Comparison of ENCODE assay signal across 13 cellular contexts in the genomic region with DNA sequence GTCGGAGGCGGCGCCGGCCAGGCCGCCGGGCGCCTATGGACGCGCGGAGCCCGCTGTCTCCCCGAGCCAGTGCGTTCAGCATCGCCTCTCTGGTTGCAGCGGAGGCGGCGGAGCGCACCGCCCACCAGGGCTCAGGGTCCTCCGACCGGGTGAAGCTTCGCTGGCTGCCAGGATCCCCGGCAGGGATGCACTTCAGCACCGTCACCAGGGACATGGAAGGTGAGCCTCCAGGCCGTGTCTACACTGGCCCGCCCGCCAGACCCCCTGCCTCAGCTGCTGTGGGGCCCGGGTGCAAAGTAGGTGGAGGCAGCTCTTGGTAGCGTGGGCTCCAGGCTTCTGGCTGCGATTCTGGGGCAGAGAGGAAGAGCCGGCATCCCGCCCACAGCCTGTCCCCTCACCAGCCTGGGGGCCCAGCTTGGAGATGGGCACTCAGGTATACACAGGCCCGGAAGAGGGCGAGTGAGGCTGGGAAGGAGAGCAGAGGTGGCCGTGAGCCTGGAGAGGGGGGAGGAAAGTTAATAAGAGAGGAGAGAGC. TPM values are rescaled to one million over a fixed set of nuclear protein-coding genes. Genes with fewer than 3 reads are reported as not detected.
A peak's percentile ranks its signal among the peaks of the same experiment; 100 is the strongest.
DNase-seq lines count a peak whose midpoint lies in the region; ATAC-seq, FAIRE-seq and TF ChIP-seq lines count a peak whose summit lies in the region.
"Had no signal": no experiment of that assay in that cellular context is flagged by ENCODE, and none has a peak within 500 bp of the region (broad histone marks: within the 10 kb centered on the region; RNA-seq: fewer than 3 reads in every experiment).

No MANE protein-coding gene starts in this region.

- no peak overlapping the region for H3K27ac ChIP-seq in right cardiac atrium (ENCODE audit: low read length)
- no peak overlapping the region for H3K27ac ChIP-seq in keratinocyte (ENCODE audit: control insufficient read depth, insufficient read depth, low read length)
- no peak overlapping the region for H3K27ac ChIP-seq in upper lobe of left lung
- H3K27ac ChIP-seq: brain microvascular endothelial cell had no signal

- no peak for TF ChIP-seq POLR2A in upper lobe of left lung (IDR thresholded peaks at IDR 0.05)

- H4K20me1 ChIP-seq in keratinocyte (ENCODE audit: control insufficient read depth, extremely low read depth, insufficient read depth, low read length): no peaks in the 10 kb centered on the region

- no peaks in the 10 kb centered on the region for H3K36me3 ChIP-seq in keratinocyte (ENCODE audit: control insufficient read depth in 2 of 2, extremely low read depth in 1 of 2, insufficient read depth in 2 of 2, low read length in 2 of 2)
- H3K36me3 ChIP-seq in upper lobe of left lung: no peaks in the 10 kb centered on the region
- H3K36me3 ChIP-seq: brain microvascular endothelial cell had no signal

- no peaks in the 10 kb centered on the region for H3K9me3 Mint-ChIP-seq in activated CD8-positive, alpha-beta T cell treated with anti-CD3 and anti-CD28 coated beads, Interleukin-2, amount 10 ng/mL, durations not matched to agents 7 days and 5 days (ENCODE audit: insufficient read depth)

- 3% methylated on average over 35 of the region's 35 CpGs for WGBS in right cardiac atrium
- WGBS in upper lobe of left lung, 2 donors: 7 to 10% methylated on average over 6 to 32 of the region's 35 CpGs

- peak overlapping the region; percentile 10 for H3K4me2 ChIP-seq in keratinocyte (ENCODE audit: control insufficient read depth, extremely low read depth, insufficient read depth, low read depth, low read length)

- intact Hi-C loops in right cardiac atrium (cut with DNase I) (no loop called here), Right ventricle myocardium superior (cut with DNase I) (no loop called here)

- H3K27me3 Mint-ChIP-seq in activated CD8-positive, alpha-beta T cell treated with anti-CD3 and anti-CD28 coated beads, Interleukin-2, amount 10 ng/mL, durations not matched to agents 7 days and 5 days (ENCODE audit: low read depth): peaks cover 74% of the 10 kb centered on the region

- no peak overlapping the region for H2AFZ ChIP-seq in keratinocyte (ENCODE audit: control insufficient read depth, low read length)

- POLR2A ChIA-PET in activated CD8-positive, alpha-beta T cell treated with anti-CD3 and anti-CD28 coated beads, Interleukin-2, amount 10 ng/mL, durations not matched to agents 7 days and 5 days (lab: Charles Lee): no interaction called here

- no peaks in the 10 kb centered on the region for H3K79me2 ChIP-seq in keratinocyte (ENCODE audit: control insufficient read depth, insufficient read depth, low read length)

- DNase-seq in right cardiac atrium (peak in 2 of 3 donors; percentile 45 to 56), Right ventricle myocardium superior (no peak), keratinocyte (ENCODE audit: low read depth, low spot score) (no peak), upper lobe of left lung (peak in 1 of 2 donors; percentile 83), NCI-H2029 (lab: John Stamatoyannopoulos, UW) (no peak)
- no peak for DNase-seq in activated CD8-positive, alpha-beta T cell treated with anti-CD3 and anti-CD28 coated beads, Interleukin-2, amount 10 ng/mL, durations not matched to agents 7 days and 5 days
- no peak for DNase-seq in effector CD8-positive, alpha-beta T cell (lab: John Stamatoyannopoulos, UW)
- DNase-seq: brain microvascular endothelial cell, DMS 273 treated with DMSO at 0.1 percent for 48 hours, mucosa of descending colon, NCI-H1092 treated with DMSO at 0.1 percent for 48 hours had no signal

- H3K9me3 ChIP-seq in right cardiac atrium (ENCODE audit: control insufficient read depth, low read length) (no peaks in the 10 kb centered on the region), keratinocyte (ENCODE audit: control insufficient read depth, low read depth, low read length) (no peaks in the 10 kb centered on the region), upper lobe of left lung (no peaks in the 10 kb centered on the region)
- H3K9me3 ChIP-seq: mucosa of descending colon had no signal

- FAIRE-seq in keratinocyte (lab: Jason Lieb, UNC): no peak
- FAIRE-seq: GM18507 had no signal

- H3K9ac ChIP-seq in keratinocyte (ENCODE audit: control insufficient read depth, extremely low read depth, insufficient read depth, low read length): no peak overlapping the region

- no peak for TF ChIP-seq EP300 in upper lobe of left lung (IDR thresholded peaks at IDR 0.05)

- ATAC-seq in right cardiac atrium (no peak), Right ventricle myocardium superior (ENCODE audit: poor library complexity) (no peak), upper lobe of left lung (ENCODE audit: low FRiP score in 2 of 2) (no peak), GM18867 (IDR thresholded peaks at IDR 0.05; ENCODE audit: unreplicated experiment) (no peak)
- ATAC-seq in activated CD8-positive, alpha-beta T cell treated with anti-CD3 and anti-CD28 coated beads, Interleukin-2, amount 10 ng/mL, durations not matched to agents 7 days and 5 days: no peak
- ATAC-seq: mucosa of descending colon had no signal

- H3K4me1 ChIP-seq in right cardiac atrium (ENCODE audit: control insufficient read depth, insufficient read depth, low read length) (peaks cover 4% of the 10 kb centered on the region), keratinocyte (ENCODE audit: control insufficient read depth, extremely low read depth, insufficient read depth, low read length) (peaks cover 6% of the 10 kb centered on the region), upper lobe of left lung (peaks cover 26 to 61% (median 42%) of the 10 kb centered on the region in 4 donors)

- dilution Hi-C loops in keratinocyte (cut with MboI; ENCODE audit: extremely low pct_ligation_motif_present, low sequenced_read_pairs): no loop called here

- H3K4me3 ChIP-seq in right cardiac atrium (ENCODE audit: low read length) (no peak overlapping the region), keratinocyte (ENCODE audit: control insufficient read depth in 2 of 3, extremely low read depth in 1 of 3, insufficient read depth in 2 of 3, low read depth in 1 of 3, low read length in 3 of 3) (no peak overlapping the region), upper lobe of left lung (peak overlapping the region in 3 of 4 donors; percentile 6 to 15 (median 10))
- H3K4me3 ChIP-seq: mucosa of descending colon had no signal

- CTCF ChIA-PET in activated CD8-positive, alpha-beta T cell treated with anti-CD3 and anti-CD28 coated beads, Interleukin-2, amount 10 ng/mL, durations not matched to agents 7 days and 5 days (lab: Charles Lee): no interaction called here

- H3K4me3 Mint-ChIP-seq in activated CD8-positive, alpha-beta T cell treated with anti-CD3 and anti-CD28 coated beads, Interleukin-2, amount 10 ng/mL, durations not matched to agents 7 days and 5 days: peak overlapping the region; percentile 48

- H3K36me3 Mint-ChIP-seq in activated CD8-positive, alpha-beta T cell treated with anti-CD3 and anti-CD28 coated beads, Interleukin-2, amount 10 ng/mL, durations not matched to agents 7 days and 5 days (ENCODE audit: low read depth): peaks cover 2% of the 10 kb centered on the region

- no peak overlapping the region for H3K27ac Mint-ChIP-seq in activated CD8-positive, alpha-beta T cell treated with anti-CD3 and anti-CD28 coated beads, Interleukin-2, amount 10 ng/mL, durations not matched to agents 7 days and 5 days

- peaks cover 24% of the 10 kb centered on the region for H3K4me1 Mint-ChIP-seq in activated CD8-positive, alpha-beta T cell treated with anti-CD3 and anti-CD28 coated beads, Interleukin-2, amount 10 ng/mL, durations not matched to agents 7 days and 5 days (ENCODE audit: low read depth)

- no peaks in the 10 kb centered on the region for H3K27me3 ChIP-seq in right cardiac atrium (ENCODE audit: control insufficient read depth, insufficient read depth)
- H3K27me3 ChIP-seq in keratinocyte (ENCODE audit: control insufficient read depth, extremely low read depth, insufficient read depth, low read length): peaks cover 49% of the 10 kb centered on the region
- H3K27me3 ChIP-seq in upper lobe of left lung: peaks cover 3 to 61% (median 41%) of the 10 kb centered on the region in 4 donors

- H3K9me1 ChIP-seq in keratinocyte (ENCODE audit: control insufficient read depth, extremely low read depth, insufficient read depth, low read length): no peaks in the 10 kb centered on the region

- no peak for TF ChIP-seq CTCF in keratinocyte (optimal IDR thresholded peaks at IDR 0.05 in 1 of 3, IDR thresholded peaks at IDR 0.05 in 1 of 3, conservative IDR thresholded peaks at IDR 0.05 in 1 of 3; ENCODE audit: extremely low read depth in 1 of 3, insufficient read depth in 2 of 3, low read length in 3 of 3)
- no peak for TF ChIP-seq CTCF in upper lobe of left lung (IDR thresholded peaks at IDR 0.05)

RNA-seq across cellular contexts. Expression of a gene that starts 1.1 kb away (rescaled TPM):
- total RNA-seq in right cardiac atrium: 1 to 10 TPM in 1 of 4 donors, under 1 TPM in 3; 0.19 to 1.4 (median 0.78) TPM
- polyA plus RNA-seq in right cardiac atrium: 0.88 TPM
- 3.2 TPM for total RNA-seq in Right ventricle myocardium superior
- total RNA-seq in activated CD8-positive, alpha-beta T cell treated with anti-CD3 and anti-CD28 coated beads, Interleukin-2, amount 10 ng/mL, durations not matched to agents 7 days and 5 days: 1 to 10 TPM; 1.2 to 1.5 TPM
- polyA plus RNA-seq in keratinocyte: 0.10 TPM in 1 of 3 replicates, not detected in the others
- 0.17 TPM for polyA plus RNA-seq in keratinocyte (2011; ENCODE audit: low read depth)
- polyA plus RNA-seq in keratinocyte (2011; cell fraction: cytosol; rRNA removed): not detected in 2 replicates
- 0.19 TPM in 1 of 2 replicates, not detected in the other for polyA plus RNA-seq in keratinocyte (2011; cell fraction: nucleus; rRNA removed)
- 0.18 and 0.30 TPM in 2 replicates for polyA plus RNA-seq in keratinocyte (2012; ENCODE audit: low replicate concordance)
- not detected in 3 replicates for polyA minus RNA-seq in keratinocyte
- not detected for polyA minus RNA-seq in keratinocyte (2011; cell fraction: cytosol; rRNA and poly(A)+ RNA removed)
- not detected in 2 replicates for polyA minus RNA-seq in keratinocyte (2011; cell fraction: nucleus; rRNA and poly(A)+ RNA removed)
- 10 to 100 TPM in 2 of 6 donors, 1 to 10 TPM in 4; 1.0 to 12.2 (median 5.4) TPM for total RNA-seq in upper lobe of left lung

RNA-seq across cellular contexts. Expression of a gene that starts 36.2 kb away (rescaled TPM):
- total RNA-seq in right cardiac atrium (1 to 10 TPM in 1 of 4 donors, not detected in 3; 9.0 TPM), Right ventricle myocardium superior (not detected), upper lobe of left lung (10 to 100 TPM in 1 of 6 donors, 1 to 10 TPM in 5; 1.5 to 23.7 (median 6.6) TPM)
- polyA plus RNA-seq in right cardiac atrium (29.5 TPM), keratinocyte (0.05 to 0.23 TPM in 2 of 3 replicates, not detected in the other)
- not detected for total RNA-seq in activated CD8-positive, alpha-beta T cell treated with anti-CD3 and anti-CD28 coated beads, Interleukin-2, amount 10 ng/mL, durations not matched to agents 7 days and 5 days
- not detected for polyA plus RNA-seq in keratinocyte (2011; ENCODE audit: low read depth)
- 0.07 and 0.30 TPM in 2 replicates for polyA plus RNA-seq in keratinocyte (2011; cell fraction: cytosol; rRNA removed)
- polyA plus RNA-seq in keratinocyte (2011; cell fraction: nucleus; rRNA removed): 0.18 and 0.32 TPM in 2 replicates
- 0.39 and 1.4 TPM in 2 replicates for polyA plus RNA-seq in keratinocyte (2012; ENCODE audit: low replicate concordance)
- polyA minus RNA-seq in keratinocyte: 0.20 TPM in 1 of 3 replicates, not detected in the others
- not detected for polyA minus RNA-seq in keratinocyte (2011; cell fraction: cytosol; rRNA and poly(A)+ RNA removed)
- polyA minus RNA-seq in keratinocyte (2011; cell fraction: nucleus; rRNA and poly(A)+ RNA removed): 0.42 and 1.2 TPM in 2 replicates

RNA-seq across cellular contexts. Expression of a gene that starts 45.2 kb away (rescaled TPM):
- 100 to 1,000 TPM; 143 to 264 (median 199) TPM for total RNA-seq in right cardiac atrium
- polyA plus RNA-seq in right cardiac atrium: 243 TPM
- total RNA-seq in Right ventricle myocardium superior: 123 TPM
- under 1 TPM in 1 of 2 experiments, not detected in 1; 0.53 TPM for total RNA-seq in activated CD8-positive, alpha-beta T cell treated with anti-CD3 and anti-CD28 coated beads, Interleukin-2, amount 10 ng/mL, durations not matched to agents 7 days and 5 days
- 2.2 to 4.9 TPM (median 4.2 TPM) in 3 replicates for polyA plus RNA-seq in keratinocyte
- polyA plus RNA-seq in keratinocyte (2011; ENCODE audit: low read depth): 15.1 TPM
- 2.2 and 4.4 TPM in 2 replicates for polyA plus RNA-seq in keratinocyte (2011; cell fraction: cytosol; rRNA removed)
- polyA plus RNA-seq in keratinocyte (2011; cell fraction: nucleus; rRNA removed): 10.1 and 11.5 TPM in 2 replicates
- polyA plus RNA-seq in keratinocyte (2012; ENCODE audit: low replicate concordance): 6.8 and 10.4 TPM in 2 replicates
- 2.3 to 8.8 TPM (median 8.6 TPM) in 3 replicates for polyA minus RNA-seq in keratinocyte
- 6.9 TPM for polyA minus RNA-seq in keratinocyte (2011; cell fraction: cytosol; rRNA and poly(A)+ RNA removed)
- 3.2 and 8.7 TPM in 2 replicates for polyA minus RNA-seq in keratinocyte (2011; cell fraction: nucleus; rRNA and poly(A)+ RNA removed)
- 10 to 100 TPM in 5 of 6 donors, 1 to 10 TPM in 1; 6.0 to 30.0 (median 17.1) TPM for total RNA-seq in upper lobe of left lung

Comparison
In these comparisons a context has a peak if more than half of its experiments do, and no peak if none do; other contexts are left out.
1. DNase-seq: peak in right cardiac atrium (2 of 3); none in Right ventricle myocardium superior (single experiment), activated CD8-positive, alpha-beta T cell treated with anti-CD3 and anti-CD28 coated beads, Interleukin-2, amount 10 ng/mL, durations not matched to agents 7 days and 5 days (single experiment), keratinocyte (single experiment), effector CD8-positive, alpha-beta T cell (single experiment) and NCI-H2029 (single experiment).
2. H3K4me3 ChIP-seq: peak in upper lobe of left lung (3 of 4); none in right cardiac atrium (single experiment) and keratinocyte (0 of 3).
3. RNA of a gene that starts 45.2 kb away (total RNA-seq): 143 to 264 TPM in right cardiac atrium, 123 TPM in Right ventricle myocardium superior (single experiment) and 6.0 to 30.0 TPM in upper lobe of left lung; 0.53 TPM in activated CD8-positive, alpha-beta T cell treated with anti-CD3 and anti-CD28 coated beads, Interleukin-2, amount 10 ng/mL, durations not matched to agents 7 days and 5 days; every median in the first group is over 4 times any median in the second.